In genomic region chr17:50919321-50920040, GRCh38 we compare ENCODE assay signal across 8 cellular contexts. TPM values are rescaled to one million over a fixed set of nuclear protein-coding genes. Genes with fewer than 3 reads are reported as not detected.
A peak's percentile ranks its signal among the peaks of the same experiment; 100 is the strongest.
DNase-seq lines count a peak whose midpoint lies in the region; ATAC-seq and TF ChIP-seq lines count a peak whose summit lies in the region.

No MANE protein-coding gene starts in this region.

- H3K27ac ChIP-seq in DOHH2 (ENCODE audit: low read depth, low read length) (no peak overlapping the region), HUES48 (ENCODE audit: low read depth, low read length) (peak overlapping the region; percentile 64), PC-9 (peak overlapping the region; percentile 63), esophagus squamous epithelium (peak overlapping the region; percentile 84 to 88 (median 88))

- peak; percentile 95 for DNase-seq in PC-9
- DNase-seq in activated T-helper 9 cell treated with anti-CD3 and anti-CD28 coated beads, Interleukin-2, amount 50 U/mL, for 16 hours (ENCODE audit: low read depth): peak; percentile 60
- DNase-seq in esophagus squamous epithelium (lab: John Stamatoyannopoulos, UW): peak; percentile 30
- peak; percentile 82 for DNase-seq in myocyte (ENCODE audit: low read depth)
- peak; percentile 87 for DNase-seq in stimulated activated CD8-positive, alpha-beta memory T cell treated with anti-CD3 and anti-CD28 coated beads, Interleukin-4, amount 100 ng/mL, for 48 hours

- H2AFZ ChIP-seq in PC-9: peak overlapping the region; percentile 59; the same call in 1 of the 2 replicates

- H3K27me3 ChIP-seq in DOHH2 (ENCODE audit: control insufficient read depth, low read length) (no peaks in the 10 kb centered on the region), HUES48 (ENCODE audit: control insufficient read depth, insufficient read depth, low read length) (no peaks in the 10 kb centered on the region), PC-9 (ENCODE audit: insufficient read depth, low read depth) (no peaks in the 10 kb centered on the region), esophagus squamous epithelium (no peaks in the 10 kb centered on the region)

- no TSS peak for BruUV-seq in PC-9 (replicated peaks; lab: Mats Ljungman, UMichigan)

- H3K4me3 ChIP-seq in DOHH2 (ENCODE audit: low read length) (no peak overlapping the region), HUES48 (ENCODE audit: low read depth, low read length) (no peak overlapping the region), PC-9 (no peak overlapping the region; the same call in 1 of the 2 replicates), esophagus squamous epithelium (no peak overlapping the region)

- H4K20me1 ChIP-seq in DOHH2 (ENCODE audit: control insufficient read depth, insufficient read depth, low read depth, low read length): no peaks in the 10 kb centered on the region
- no peaks in the 10 kb centered on the region for H4K20me1 ChIP-seq in PC-9 (ENCODE audit: insufficient read depth)

- WGBS in esophagus squamous epithelium, 2 donors: 31 to 55% methylated on average over 3 to 8 of the region's 18 CpGs

- H3K9ac ChIP-seq in HUES48 (ENCODE audit: low read depth, low read length): no peak overlapping the region

- TF ChIP-seq CTCF in DOHH2 (IDR thresholded peaks at IDR 0.05; ENCODE audit: low read depth, low read length, poor library complexity, severe bottlenecking) (no peak), PC-9 (conservative IDR thresholded peaks at IDR 0.05) (no peak), esophagus squamous epithelium (IDR thresholded peaks at IDR 0.05) (peak in 3 of 6 experiments; percentile 12 to 20 (median 15))

- H3F3A ChIP-seq in DOHH2 (ENCODE audit: control insufficient read depth, insufficient read depth): no peaks in the 10 kb centered on the region
- H3F3A ChIP-seq in PC-9 (ENCODE audit: insufficient read depth, low read depth): peaks cover 40% of the 10 kb centered on the region

- H3K36me3 ChIP-seq in DOHH2 (ENCODE audit: control insufficient read depth, low read length) (no peaks in the 10 kb centered on the region), HUES48 (ENCODE audit: control insufficient read depth, insufficient read depth, low read length) (no peaks in the 10 kb centered on the region), PC-9 (ENCODE audit: low read depth) (no peaks in the 10 kb centered on the region), esophagus squamous epithelium (no peaks in the 10 kb centered on the region)

- peak in 1 of 4 donors; percentile 28 for TF ChIP-seq POLR2A in esophagus squamous epithelium (IDR thresholded peaks at IDR 0.05)

- POLR2A ChIA-PET in PC-9 (lab: Charles Lee; ENCODE audit: unreplicated experiment): interaction anchor here (0.6 to 0.7 kb wide), 2 partner anchors 52 to 200 kb away, joined by 4 read pairs; partner anchors contain the start of gene LUC7L3

- ATAC-seq in HG03139 (IDR thresholded peaks at IDR 0.05; ENCODE audit: unreplicated experiment): no peak

- H3K79me2 ChIP-seq in DOHH2 (ENCODE audit: control insufficient read depth, low read length): no peaks in the 10 kb centered on the region
- no peaks in the 10 kb centered on the region for H3K79me2 ChIP-seq in PC-9 (ENCODE audit: low read depth)

- H3K9me3 ChIP-seq in DOHH2 (ENCODE audit: control insufficient read depth, insufficient read depth, low read length) (no peaks in the 10 kb centered on the region), HUES48 (ENCODE audit: control insufficient read depth, insufficient read depth, low read length) (no peaks in the 10 kb centered on the region), PC-9 (ENCODE audit: insufficient read depth, low read depth) (no peaks in the 10 kb centered on the region), esophagus squamous epithelium (no peaks in the 10 kb centered on the region)

- CTCF ChIA-PET in PC-9 (lab: Charles Lee): no interaction called here

- peaks cover 34% of the 10 kb centered on the region for H3K4me1 ChIP-seq in DOHH2 (ENCODE audit: control insufficient read depth, low read length)
- peaks cover 37% of the 10 kb centered on the region for H3K4me1 ChIP-seq in HUES48 (ENCODE audit: control insufficient read depth, insufficient read depth, low read length)
- peaks cover 93% of the 10 kb centered on the region for H3K4me1 ChIP-seq in PC-9 (replicated peaks; ENCODE audit: insufficient read depth)
- peaks cover 38 to 94% (median 39%) of the 10 kb centered on the region in 3 donors for H3K4me1 ChIP-seq in esophagus squamous epithelium

- peak overlapping the region; percentile 10; the same call in 1 of the 2 replicates for H3K4me2 ChIP-seq in DOHH2 (ENCODE audit: low read length)
- peak overlapping the region; percentile 79 for H3K4me2 ChIP-seq in PC-9

- intact Hi-C loops in PC-9 (cut with micrococcal nuclease; ENCODE audit: unreplicated experiment): loop anchor here (1.0 to 2.0 kb wide), 3 partner anchors 15 to 52 kb away; no protein-coding TSS in a partner anchor
- intact Hi-C loops in esophagus squamous epithelium (cut with DNase I): no loop called here

- no peaks in the 10 kb centered on the region for H3K9me2 ChIP-seq in DOHH2 (replicated peaks; ENCODE audit: control insufficient read depth, low read length)
- no peaks in the 10 kb centered on the region for H3K9me2 ChIP-seq in PC-9 (ENCODE audit: insufficient read depth)

RNA-seq across cellular contexts. Expression of gene TOB1, which starts 53.3 kb away (rescaled TPM):
- 54.2 and 67.9 TPM in 2 replicates for total RNA-seq in PC-9 (2021)
- 10 to 100 TPM; 21.5 to 35.9 (median 31.1) TPM for total RNA-seq in esophagus squamous epithelium
- total RNA-seq in myocyte: 23.9 and 26.3 TPM in 2 replicates
- polyA plus RNA-seq in myocyte (2012): 32.4 TPM

Comparison
In these comparisons a context has a peak if more than half of its experiments do, and no peak if none do; other contexts are left out.
1. DNase-seq: peak in every context shown above with its lines; median percentile 95 in PC-9; 87 in stimulated activated CD8-positive, alpha-beta memory T cell treated with anti-CD3 and anti-CD28 coated beads, Interleukin-4, amount 100 ng/mL, for 48 hours; 82 in myocyte; 60 in activated T-helper 9 cell treated with anti-CD3 and anti-CD28 coated beads, Interleukin-2, amount 50 U/mL, for 16 hours; 30 in esophagus squamous epithelium.